ENCODE assay signal across 13 cellular contexts in the genomic region with DNA sequence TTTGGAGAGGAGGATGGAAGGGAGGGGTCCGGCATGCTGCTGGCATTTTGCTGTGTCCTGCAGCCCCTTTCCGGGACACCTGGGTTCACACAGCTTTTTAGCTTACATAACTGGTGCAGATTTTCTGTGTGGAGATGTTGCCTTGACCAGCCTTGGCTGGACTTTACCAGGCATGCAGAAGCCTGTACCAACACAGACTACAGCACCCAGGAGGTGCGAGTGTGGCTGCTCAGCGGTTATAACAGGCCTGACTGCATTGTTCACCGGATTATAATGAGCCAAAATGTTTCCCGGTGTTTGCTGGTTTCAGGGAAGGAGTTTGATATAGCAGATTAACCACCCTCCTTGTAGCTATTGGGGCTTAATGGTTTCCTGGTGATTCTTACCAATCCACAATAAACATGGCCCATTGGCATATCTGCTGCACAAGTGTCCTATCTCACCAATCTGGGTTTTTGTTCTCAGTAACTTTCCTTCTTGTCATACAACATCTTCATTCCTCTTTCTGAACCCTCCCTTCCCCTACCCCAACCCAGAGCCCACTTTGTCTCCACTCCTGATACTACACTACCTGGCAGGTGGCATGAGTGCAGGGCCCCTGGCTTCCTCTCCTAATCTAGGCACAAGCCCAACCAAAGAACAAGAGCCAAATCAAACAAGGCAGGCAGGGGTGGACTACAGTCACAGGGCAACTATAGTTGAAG. TPM values are rescaled to one million over a fixed set of nuclear protein-coding genes. Genes with fewer than 3 reads are reported as not detected.
A peak's percentile ranks its signal among the peaks of the same experiment; 100 is the strongest.
DNase-seq lines count a peak whose midpoint lies in the region; ATAC-seq and TF ChIP-seq lines count a peak whose summit lies in the region.
"Had no signal": no experiment of that assay in that cellular context is flagged by ENCODE, and none has a peak within 500 bp of the region (broad histone marks: within the 10 kb centered on the region; RNA-seq: fewer than 3 reads in every experiment).

No MANE protein-coding gene starts in this region.

- no peak for TF ChIP-seq RAD21 in SK-N-SH (IDR thresholded peaks at IDR 0.05; ENCODE audit: low read length)

- peaks cover 17% of the 10 kb centered on the region for H3K4me1 ChIP-seq in CD4-positive, CD25-positive, alpha-beta regulatory T cell (ENCODE audit: control insufficient read depth, insufficient read depth, low read length, poor library complexity, severe bottlenecking)
- H3K4me1 ChIP-seq in HEK293 (ENCODE audit: control insufficient read depth, insufficient read depth, low read length) (no peaks in the 10 kb centered on the region), SK-N-SH (ENCODE audit: control insufficient read depth in 1 of 2, insufficient read depth in 2 of 2, low read depth in 1 of 2, low read length in 1 of 2) (peaks cover 0 to 6% of the 10 kb centered on the region in 2 experiments; a peak in 1 of 4 replicates), colonic mucosa (no peaks in the 10 kb centered on the region)

- H3K27me3 Mint-ChIP-seq in CD4-positive, CD25-positive, alpha-beta regulatory T cell, result peaks cover 15% of the 10 kb centered on the region
- H3K27me3 Mint-ChIP-seq: naive B cell had no signal

- peaks cover 4 to 30% (median 8%) of the 10 kb centered on the region in 4 donors for H3K4me1 Mint-ChIP-seq in CD4-positive, CD25-positive, alpha-beta regulatory T cell

- POLR2A ChIA-PET in HEK293 (lab: Yijun Ruan, JAX), result interaction anchor here (0.6 to 6.5 kb wide), 6 partner anchors 8 to 56 kb away, joined by 3 to 57 read pairs (median 4); partner anchors contain the start of genes DNASE1L1, PLXNA3 and TAFAZZIN
- POLR2A ChIA-PET in SK-N-SH (lab: Yijun Ruan, JAX), result interaction anchor here (3.3 kb wide), 1 partner anchor 9 kb away, joined by 25 read pairs; the partner anchor contains the start of genes DNASE1L1 and TAFAZZIN

- peaks cover 24% of the 10 kb centered on the region for H3K79me2 ChIP-seq in SK-N-SH (ENCODE audit: insufficient read depth)

- peaks cover 14% of the 10 kb centered on the region for H3K36me3 Mint-ChIP-seq in CD4-positive, CD25-positive, alpha-beta regulatory T cell

- peak overlapping the region in 1 of 3 donors; percentile 57 for H3K27ac Mint-ChIP-seq in CD4-positive, CD25-positive, alpha-beta regulatory T cell

- H4K20me1 ChIP-seq in SK-N-SH (ENCODE audit: insufficient read depth), result peaks cover 34% of the 10 kb centered on the region

- ATAC-seq in CD4-positive, CD25-positive, alpha-beta regulatory T cell (ENCODE audit: low read depth in 2 of 2), result no peak
- ATAC-seq in GM18909 (IDR thresholded peaks at IDR 0.05; ENCODE audit: poor library complexity, unreplicated experiment) (no peak), left colon (no peak)

- H3K36me3 ChIP-seq in CD4-positive, CD25-positive, alpha-beta regulatory T cell (ENCODE audit: control insufficient read depth, insufficient read depth, low read length), result peaks cover 9% of the 10 kb centered on the region
- peaks cover 0 to 44% of the 10 kb centered on the region in 2 experiments; a peak in 1 of 3 replicates for H3K36me3 ChIP-seq in HEK293 (ENCODE audit: control insufficient read depth in 2 of 2, insufficient read depth in 1 of 2, low read length in 2 of 2)
- peaks cover 16 to 18% of the 10 kb centered on the region in 2 experiments for H3K36me3 ChIP-seq in SK-N-SH (replicated peaks in 1 of 2; ENCODE audit: control insufficient read depth in 1 of 2, insufficient read depth in 2 of 2, low read length in 1 of 2)
- no peaks in the 10 kb centered on the region for H3K36me3 ChIP-seq in colonic mucosa

- CTCF ChIA-PET in HEK293 (lab: Yijun Ruan, JAX), result interaction anchor here (0.7 kb wide), 1 partner anchor 853 kb away, joined by 3 read pairs; no protein-coding TSS in a partner anchor
- CTCF ChIA-PET in SK-N-SH (lab: Yijun Ruan, JAX), result interaction anchor here (0.7 kb wide), 1 partner anchor 18 kb away, joined by 3 read pairs; no protein-coding TSS in a partner anchor

- no peak for TF ChIP-seq EP300 in SK-N-SH (IDR thresholded peaks at IDR 0.05; ENCODE audit: borderline replicate concordance in 1 of 2, low read depth in 1 of 2, low read length in 1 of 2)

- H3K27me3 ChIP-seq in CD4-positive, CD25-positive, alpha-beta regulatory T cell (ENCODE audit: control insufficient read depth, insufficient read depth, low read length), result no peaks in the 10 kb centered on the region
- H3K27me3 ChIP-seq in SK-N-SH (ENCODE audit: insufficient read depth) (no peaks in the 10 kb centered on the region), colonic mucosa (no peaks in the 10 kb centered on the region)
- H3K27me3 ChIP-seq: brain microvascular endothelial cell had no signal

- H3K27ac ChIP-seq in CD4-positive, CD25-positive, alpha-beta regulatory T cell (ENCODE audit: insufficient read depth, low read length, poor library complexity, severe bottlenecking), result peak overlapping the region; percentile 33
- H3K27ac ChIP-seq in HEK293 (ENCODE audit: extremely low read depth, low read depth, low read length) (no peak overlapping the region), SK-N-SH (ENCODE audit: low read depth in 2 of 2, low read length in 1 of 2) (peak overlapping the region in 1 of 2 experiments; percentile 96; a peak in 1 of 4 replicates), colonic mucosa (no peak overlapping the region)
- H3K27ac ChIP-seq: brain microvascular endothelial cell, HL-60 had no signal

- H2AFZ ChIP-seq in SK-N-SH (ENCODE audit: low read depth), result no peak overlapping the region

- no peak overlapping the region for H3K9ac ChIP-seq in SK-N-SH
- H3K9ac ChIP-seq in colonic mucosa (ENCODE audit: low read depth in 2 of 2, low read length in 2 of 2), result no peak overlapping the region

- no peak for DNase-seq in CD4-positive, CD25-positive, alpha-beta regulatory T cell
- DNase-seq in SK-N-SH, result no peak
- peak; percentile 24 for DNase-seq in fibroblast of gingiva (ENCODE audit: low read depth)
- DNase-seq in dedifferentiated amniotic fluid mesenchymal stem cell (ENCODE audit: extremely low spot score), result no peak
- DNase-seq in left colon, result no peak
- no peak for DNase-seq in colonic mucosa
- DNase-seq: brain microvascular endothelial cell, DMS153, glutamatergic neuron, naive B cell had no signal

- peaks cover 41% of the 10 kb centered on the region for H3F3A ChIP-seq in SK-N-SH (replicated peaks; ENCODE audit: insufficient read depth)

- no peak overlapping the region for H3K4me3 ChIP-seq in CD4-positive, CD25-positive, alpha-beta regulatory T cell (ENCODE audit: low read depth, low read length)
- no peak overlapping the region for H3K4me3 ChIP-seq in HEK293 (ENCODE audit: low read depth, low read length)
- H3K4me3 ChIP-seq in SK-N-SH (ENCODE audit: low read depth in 2 of 2, low read length in 1 of 2), result no peak overlapping the region
- no peak overlapping the region for H3K4me3 ChIP-seq in colonic mucosa

- no peak overlapping the region for H3K4me2 ChIP-seq in SK-N-SH

- no peaks in the 10 kb centered on the region for H3K9me3 ChIP-seq in CD4-positive, CD25-positive, alpha-beta regulatory T cell (ENCODE audit: control insufficient read depth in 2 of 2, low read length in 2 of 2)
- H3K9me3 ChIP-seq in HEK293 (ENCODE audit: control insufficient read depth, insufficient read depth, low read depth, low read length), result no peaks in the 10 kb centered on the region
- no peaks in the 10 kb centered on the region for H3K9me3 ChIP-seq in SK-N-SH
- H3K9me3 ChIP-seq in colonic mucosa, result no peaks in the 10 kb centered on the region

- H3K4me3 Mint-ChIP-seq in CD4-positive, CD25-positive, alpha-beta regulatory T cell, result peak overlapping the region in 2 of 4 donors; percentile 32 to 50

- intact Hi-C loops in left colon (cut with DNase I, micrococcal nuclease) (no loop called here), colonic mucosa (cut with DNase I) (loop anchor here (5.0 kb wide), 1 partner anchor 130 kb away; no protein-coding TSS in a partner anchor)

- 36% methylated on average over 6 of the region's 6 CpGs for WGBS in SK-N-SH (ENCODE audit: low lambda C conversion rate)

- H3K9me3 Mint-ChIP-seq in CD4-positive, CD25-positive, alpha-beta regulatory T cell, result no peaks in the 10 kb centered on the region

- no peaks in the 10 kb centered on the region for H3K9me2 ChIP-seq in SK-N-SH

- TF ChIP-seq CTCF in HEK293 (tag by site-specific recombination; IDR thresholded peaks at IDR 0.05), result no peak
- TF ChIP-seq CTCF in SK-N-SH (IDR thresholded peaks at IDR 0.05), result no peak
- TF ChIP-seq CTCF in colonic mucosa (IDR thresholded peaks at IDR 0.05), result no peak

RNA-seq across cellular contexts. Expression of gene RPL10, which starts 3.9 kb away (rescaled TPM):
- 4,192 TPM for total RNA-seq in CD4-positive, CD25-positive, alpha-beta regulatory T cell
- polyA plus RNA-seq in CD4-positive, CD25-positive, alpha-beta regulatory T cell, result 1,000 to 10,000 TPM; 3,877 to 6,073 (median 4,905) TPM
- 4,562 and 7,172 TPM in 2 replicates for polyA plus RNA-seq in SK-N-SH (2012; rRNA removed)
- polyA plus RNA-seq in SK-N-SH (2012; cell fraction: cytosol; rRNA removed), result 3,969 and 6,678 TPM in 2 replicates
- polyA plus RNA-seq in SK-N-SH (2012; cell fraction: nucleus; rRNA removed), result 1,391 and 1,880 TPM in 2 replicates
- 1,000 to 10,000 TPM; 2,262 to 2,406 TPM for total RNA-seq in left colon
- 1,000 to 10,000 TPM; 1,915 to 2,641 TPM for total RNA-seq in colonic mucosa

RNA-seq across cellular contexts. Expression of gene DNASE1L1, which starts 7.0 kb away (rescaled TPM):
- 29.7 TPM for total RNA-seq in CD4-positive, CD25-positive, alpha-beta regulatory T cell
- 10 to 100 TPM; 12.2 to 23.1 (median 19.1) TPM for polyA plus RNA-seq in CD4-positive, CD25-positive, alpha-beta regulatory T cell
- polyA plus RNA-seq in SK-N-SH (2012; rRNA removed), result 18.2 and 22.5 TPM in 2 replicates
- 13.3 and 17.5 TPM in 2 replicates for polyA plus RNA-seq in SK-N-SH (2012; cell fraction: cytosol; rRNA removed)
- polyA plus RNA-seq in SK-N-SH (2012; cell fraction: nucleus; rRNA removed), result 30.6 and 31.9 TPM in 2 replicates
- total RNA-seq in left colon (10 to 100 TPM; 23.4 to 26.8 TPM), colonic mucosa (10 to 100 TPM; 19.1 to 29.2 TPM)

RNA-seq across cellular contexts. Expression of gene TAFAZZIN, which starts 9.3 kb away (rescaled TPM):
- 84.2 TPM for total RNA-seq in CD4-positive, CD25-positive, alpha-beta regulatory T cell
- polyA plus RNA-seq in CD4-positive, CD25-positive, alpha-beta regulatory T cell, result 10 to 100 TPM; 28.4 to 37.7 (median 34.3) TPM
- 34.0 and 35.7 TPM in 2 replicates for polyA plus RNA-seq in SK-N-SH (2012; rRNA removed)
- polyA plus RNA-seq in SK-N-SH (2012; cell fraction: cytosol; rRNA removed), result 9.7 and 12.5 TPM in 2 replicates
- polyA plus RNA-seq in SK-N-SH (2012; cell fraction: nucleus; rRNA removed), result 280 and 309 TPM in 2 replicates
- total RNA-seq in left colon, result 10 to 100 TPM; 28.8 to 40.8 TPM
- 10 to 100 TPM; 33.2 to 54.5 TPM for total RNA-seq in colonic mucosa

RNA-seq across cellular contexts. Expression of gene EMD, which starts 23.0 kb away (rescaled TPM):
- total RNA-seq in CD4-positive, CD25-positive, alpha-beta regulatory T cell, result 133 TPM
- 10 to 100 TPM; 31.8 to 44.0 (median 34.6) TPM for polyA plus RNA-seq in CD4-positive, CD25-positive, alpha-beta regulatory T cell
- 40.4 and 68.0 TPM in 2 replicates for polyA plus RNA-seq in SK-N-SH (2012; rRNA removed)
- 53.2 and 69.8 TPM in 2 replicates for polyA plus RNA-seq in SK-N-SH (2012; cell fraction: cytosol; rRNA removed)
- polyA plus RNA-seq in SK-N-SH (2012; cell fraction: nucleus; rRNA removed), result 82.3 and 105 TPM in 2 replicates
- 10 to 100 TPM; 31.9 to 33.1 TPM for total RNA-seq in left colon
- total RNA-seq in colonic mucosa, result 10 to 100 TPM; 44.4 to 49.1 TPM

RNA-seq across cellular contexts. Expression of gene ATP6AP1, which starts 26.4 kb away (rescaled TPM):
- total RNA-seq in CD4-positive, CD25-positive, alpha-beta regulatory T cell, result 44.9 TPM
- polyA plus RNA-seq in CD4-positive, CD25-positive, alpha-beta regulatory T cell, result 100 to 1,000 TPM; 100 to 125 (median 112) TPM
- 92.2 and 102 TPM in 2 replicates for polyA plus RNA-seq in SK-N-SH (2012; rRNA removed)
- polyA plus RNA-seq in SK-N-SH (2012; cell fraction: cytosol; rRNA removed), result 55.4 and 71.2 TPM in 2 replicates
- 89.4 and 106 TPM in 2 replicates for polyA plus RNA-seq in SK-N-SH (2012; cell fraction: nucleus; rRNA removed)
- total RNA-seq in left colon, result 100 to 1,000 TPM; 100 to 105 TPM
- 10 to 100 TPM; 86.3 to 96.9 TPM for total RNA-seq in colonic mucosa
